16 cellular contexts compared by ENCODE assay signal in genomic region chr1:236484310-236484971, GRCh38. TPM values are rescaled to one million over a fixed set of nuclear protein-coding genes. Genes with fewer than 3 reads are reported as not detected.
A peak's percentile ranks its signal among the peaks of the same experiment; 100 is the strongest.
DNase-seq lines count a peak whose midpoint lies in the region; ATAC-seq and TF ChIP-seq lines count a peak whose summit lies in the region.
"Had no signal": no experiment of that assay in that cellular context is flagged by ENCODE, and none has a peak within 500 bp of the region (broad histone marks: within the 10 kb centered on the region; RNA-seq: fewer than 3 reads in every experiment).

No MANE protein-coding gene starts in this region.

- in situ Hi-C loops in Panc1 (cut with HindIII; ENCODE audit: low pct_unique_long_range_greater_than_20kb, low sequenced_read_pairs) = loop anchor here (10.0 kb wide), 1 partner anchor 140 kb away; no protein-coding TSS in a partner anchor

- no peaks in the 10 kb centered on the region for H3K9me3 Mint-ChIP-seq in neural crest cell
- H3K9me3 Mint-ChIP-seq: CD8-positive, alpha-beta T cell had no signal

- BruUV-seq in Panc1 (replicated peaks; lab: Mats Ljungman, UMichigan) = no TSS peak

- TF ChIP-seq CTCF in Panc1 (IDR thresholded peaks at IDR 0.05) = no peak
- TF ChIP-seq CTCF in neural crest cell (conservative IDR thresholded peaks at IDR 0.05) = no peak
- no peak for TF ChIP-seq CTCF in gastroesophageal sphincter (IDR thresholded peaks at IDR 0.05)

- peak; percentile 55 for DNase-seq in cardiac septum (ENCODE audit: low spot score)
- no peak for DNase-seq in left ventricle myocardium superior
- no peak for DNase-seq in Panc1 (ENCODE audit: low read depth, low spot score)
- DNase-seq in neural crest cell (ENCODE audit: low read depth, low spot score) = no peak
- no peak for DNase-seq in OCI-M2 (lab: John Stamatoyannopoulos, UW; ENCODE audit: unreplicated experiment)
- DNase-seq: Calu3; CD8-positive, alpha-beta T cell; DMS79 treated with DMSO at 0.1 percent for 48 hours; GF-D8; GOT3; H7 had no signal

- intact Hi-C loops in cardiac septum (cut with DNase I) = no loop called here
- intact Hi-C loops in left ventricle myocardium superior (cut with micrococcal nuclease) = no loop called here
- intact Hi-C loops in Panc1 (cut with micrococcal nuclease; ENCODE audit: unreplicated experiment) = no loop called here

- no peak overlapping the region for H3K4me3 ChIP-seq in Panc1 (ENCODE audit: low read depth in 2 of 2, low read length in 2 of 2)
- no peak overlapping the region for H3K4me3 ChIP-seq in gastroesophageal sphincter
- H3K4me3 ChIP-seq: BLaER1 treated with 17β-estradiol and CSF1 and Interleukin-3, amounts not matched to agents 10 nM and 100 nM had no signal

- WGBS in gastroesophageal sphincter (ENCODE audit: low coverage in 1 of 2), 2 donors = 77% methylated on average over 7 of the region's 14 CpGs; no CpG with 5 or more reads in 1 of the 2 donors

- no peaks in the 10 kb centered on the region for H3K4me1 Mint-ChIP-seq in neural crest cell
- H3K4me1 Mint-ChIP-seq: B cell had no signal

- H3K4me1 ChIP-seq in Panc1 (ENCODE audit: control insufficient read depth, insufficient read depth, low read length) (peaks cover 28% of the 10 kb centered on the region), gastroesophageal sphincter (no peaks in the 10 kb centered on the region)

- ATAC-seq in left ventricle myocardium superior (no peak), Panc1 (no peak), gastroesophageal sphincter (no peak), esophagus mucosa (no peak)
- ATAC-seq: CD8-positive, alpha-beta T cell; HCT116 had no signal

- H3K27ac Mint-ChIP-seq in neural crest cell (ENCODE audit: unreplicated experiment) = peak overlapping the region; percentile 6
- H3K27ac Mint-ChIP-seq: B cell; CD8-positive, alpha-beta T cell had no signal

- H3K27me3 Mint-ChIP-seq in neural crest cell (ENCODE audit: low read depth) = no peaks in the 10 kb centered on the region

- TF ChIP-seq EP300 in gastroesophageal sphincter (IDR thresholded peaks at IDR 0.05) = no peak

- H3K9me3 ChIP-seq in Panc1 (ENCODE audit: control insufficient read depth, insufficient read depth, low read depth, low read length) (no peaks in the 10 kb centered on the region), gastroesophageal sphincter (no peaks in the 10 kb centered on the region)
- H3K9me3 ChIP-seq: BLaER1 treated with 17β-estradiol and CSF1 and Interleukin-3, amounts not matched to agents 10 nM and 100 nM had no signal

- H3K27me3 ChIP-seq in Panc1 (ENCODE audit: control insufficient read depth, insufficient read depth, low read length) (no peaks in the 10 kb centered on the region), gastroesophageal sphincter (no peaks in the 10 kb centered on the region)
- H3K27me3 ChIP-seq: BLaER1 treated with 17β-estradiol and CSF1 and Interleukin-3, amounts not matched to agents 10 nM and 100 nM had no signal

- H3K36me3 ChIP-seq in Panc1 (ENCODE audit: control insufficient read depth, insufficient read depth, low read length) = peaks cover 5% of the 10 kb centered on the region; the same call in 1 of the 2 replicates
- H3K36me3 ChIP-seq in gastroesophageal sphincter = no peaks in the 10 kb centered on the region
- H3K36me3 ChIP-seq: BLaER1 treated with 17β-estradiol and CSF1 and Interleukin-3, amounts not matched to agents 10 nM and 100 nM had no signal

- POLR2A ChIA-PET in Panc1 (lab: Charles Lee) = no interaction called here

- CTCF ChIA-PET in Panc1 (lab: Charles Lee) = interaction anchor here (0.6 kb wide), 1 partner anchor 352 kb away, joined by 4 read pairs; no protein-coding TSS in a partner anchor

- peak overlapping the region; percentile 35; the same call in 1 of the 2 replicates for H3K27ac ChIP-seq in Panc1 (ENCODE audit: low read length)
- no peak overlapping the region for H3K27ac ChIP-seq in gastroesophageal sphincter
- H3K27ac ChIP-seq: BLaER1 treated with 17β-estradiol and CSF1 and Interleukin-3, amounts not matched to agents 10 nM and 100 nM had no signal

- no peak for TF ChIP-seq POLR2A in gastroesophageal sphincter (IDR thresholded peaks at IDR 0.05)

- H3K4me3 Mint-ChIP-seq in neural crest cell = no peak overlapping the region
- H3K4me3 Mint-ChIP-seq: B cell; CD8-positive, alpha-beta T cell had no signal

- H3K36me3 Mint-ChIP-seq in neural crest cell (ENCODE audit: low read depth) = no peaks in the 10 kb centered on the region
- H3K36me3 Mint-ChIP-seq: CD8-positive, alpha-beta T cell had no signal

RNA-seq across cellular contexts. Expression of gene LGALS8, which starts 39.3 kb away (rescaled TPM):
- total RNA-seq in cardiac septum (77.6 TPM), left ventricle myocardium superior (86.0 TPM), Panc1 (2021; ENCODE audit: unreplicated experiment) (221 TPM), neural crest cell (23.3 and 29.9 TPM in 2 replicates), gastroesophageal sphincter (10 to 100 TPM; 50.5 to 81.8 (median 54.7) TPM), esophagus mucosa (30.1 TPM)
- 242 TPM for polyA plus RNA-seq in Panc1 (2012; ENCODE audit: insufficient read length)
